ENCODE assay signal across 13 cellular contexts in genomic region chr2:32824415-32824814, GRCh38.
DNase-seq lines count a peak whose midpoint lies in the region; TF ChIP-seq lines count a peak whose summit lies in the region.
"Had no signal": no experiment of that assay in that cellular context is flagged by ENCODE, and none has a peak within 500 bp of the region (broad histone marks: within the 10 kb centered on the region; RNA-seq: fewer than 3 reads in every experiment).

No MANE protein-coding gene starts in this region.

- H3K9ac ChIP-seq in OCI-LY1 (ENCODE audit: low read length) (peak overlapping the region; percentile 7; the same call in 1 of the 2 replicates), skeletal muscle tissue (ENCODE audit: low read depth in 1 of 3, low read length in 3 of 3) (no peak overlapping the region), mammary epithelial cell (ENCODE audit: insufficient read depth, low read length) (no peak overlapping the region)
- H3K9ac ChIP-seq: BLaER1 treated with 17β-estradiol and CSF1 and Interleukin-3, amounts not matched to agents 10 nM and 100 nM; SK-N-SH had no signal

- in situ Hi-C loops in mammary epithelial cell (cut with MboI; ENCODE audit: low sequenced_read_pairs in 2 of 2), result no loop called here

- CTCF ChIA-PET in Calu3 (lab: Charles Lee) (interaction anchor here (1.0 kb wide), 1 partner anchor 11 kb away, joined by 3 read pairs; no protein-coding TSS in a partner anchor), mammary epithelial cell (lab: Charles Lee; ENCODE audit: low non-redundant PET) (no interaction called here)

- H3K27me3 ChIP-seq in OCI-LY1 (ENCODE audit: insufficient read depth, low read length) (no peaks in the 10 kb centered on the region), dorsolateral prefrontal cortex (no peaks in the 10 kb centered on the region), skeletal muscle tissue (ENCODE audit: control insufficient read depth in 3 of 3, insufficient read depth in 3 of 3, low read length in 3 of 3) (no peaks in the 10 kb centered on the region), mammary epithelial cell (ENCODE audit: insufficient read depth, low read length) (no peaks in the 10 kb centered on the region)
- H3K27me3 ChIP-seq: BLaER1 treated with 17β-estradiol and CSF1 and Interleukin-3, amounts not matched to agents 10 nM and 100 nM had no signal

- no peaks in the 10 kb centered on the region for H3K36me3 Mint-ChIP-seq in Calu3 (ENCODE audit: insufficient read depth, unreplicated experiment)

- no peaks in the 10 kb centered on the region for H3K27me3 Mint-ChIP-seq in Calu3 (ENCODE audit: unreplicated experiment)

- 0 out of 2 replicates have a peak, but pooled peaks cover 4% of the 10 kb centered on the region for H3F3A ChIP-seq in OCI-LY1 (ENCODE audit: insufficient read depth, low read length)

- H3K4me2 ChIP-seq in OCI-LY1 (ENCODE audit: low read length) (peak overlapping the region; percentile 67), mammary epithelial cell (ENCODE audit: insufficient read depth, low read depth, low read length) (no peak overlapping the region)
- H3K4me2 ChIP-seq: BLaER1 treated with 17β-estradiol and CSF1 and Interleukin-3, amounts not matched to agents 10 nM and 100 nM had no signal

- H3K4me1 ChIP-seq in OCI-LY1 (ENCODE audit: insufficient read depth, low read length, severe bottlenecking) (peaks cover 40% of the 10 kb centered on the region), skeletal muscle tissue (ENCODE audit: control insufficient read depth in 3 of 3, insufficient read depth in 3 of 3, low read length in 3 of 3) (peaks cover 11 to 28% (median 12%) of the 10 kb centered on the region in 3 donors), mammary epithelial cell (ENCODE audit: insufficient read depth, low read length) (peaks cover 4% of the 10 kb centered on the region)
- H3K4me1 ChIP-seq: BLaER1 treated with 17β-estradiol and CSF1 and Interleukin-3, amounts not matched to agents 10 nM and 100 nM had no signal

- H4K20me1 ChIP-seq in OCI-LY1 (ENCODE audit: insufficient read depth, low read length) (no peaks in the 10 kb centered on the region), mammary epithelial cell (ENCODE audit: insufficient read depth, low read length) (no peaks in the 10 kb centered on the region)
- H4K20me1 ChIP-seq: BLaER1 treated with 17β-estradiol and CSF1 and Interleukin-3, amounts not matched to agents 10 nM and 100 nM had no signal

- H3K27ac ChIP-seq in OCI-LY1 (ENCODE audit: low read depth, low read length, poor library complexity, severe bottlenecking), result peak overlapping the region; percentile 92
- H3K27ac ChIP-seq in dorsolateral prefrontal cortex, result peak overlapping the region in 52 of 59 donors; percentile 10 to 92 (median 80)
- H3K27ac ChIP-seq in skeletal muscle tissue (ENCODE audit: low read depth, low read length), result peak overlapping the region; percentile 84
- no peak overlapping the region for H3K27ac ChIP-seq in mammary epithelial cell (ENCODE audit: insufficient read depth, low read depth, low read length)
- H3K27ac ChIP-seq: BLaER1 treated with 17β-estradiol and CSF1 and Interleukin-3, amounts not matched to agents 10 nM and 100 nM had no signal

- TF ChIP-seq CTCF in OCI-LY1 (IDR thresholded peaks at IDR 0.05; ENCODE audit: low read length) (no peak), dorsolateral prefrontal cortex (IDR thresholded peaks at IDR 0.05 in 54 of 56, conservative IDR thresholded peaks at IDR 0.05 in 2 of 56; ENCODE audit: low read depth in 1 of 56, partially characterized antibody in 56 of 56) (no peak), Calu3 (IDR thresholded peaks at IDR 0.05; ENCODE audit: unreplicated experiment) (no peak), mammary epithelial cell (conservative IDR thresholded peaks at IDR 0.05 in 1 of 2, IDR thresholded peaks at IDR 0.05 in 1 of 2; ENCODE audit: extremely low read depth in 1 of 2, insufficient read depth in 1 of 2, low read depth in 1 of 2, low read length in 2 of 2) (no peak)

- H3K36me3 ChIP-seq in OCI-LY1 (ENCODE audit: insufficient read depth, low read length) (no peaks in the 10 kb centered on the region), skeletal muscle tissue (ENCODE audit: control insufficient read depth in 3 of 3, insufficient read depth in 3 of 3, low read length in 3 of 3) (peaks cover 0 to 4% (median 0%) of the 10 kb centered on the region in 3 donors), mammary epithelial cell (ENCODE audit: insufficient read depth, low read length) (no peaks in the 10 kb centered on the region)

- H3K79me2 ChIP-seq in OCI-LY1 (ENCODE audit: insufficient read depth, low read length) (no peaks in the 10 kb centered on the region), mammary epithelial cell (ENCODE audit: insufficient read depth, low read length) (no peaks in the 10 kb centered on the region)

- WGBS in mammary epithelial cell (ENCODE audit: low coverage, missing lambda C conversion rate), result 46% methylated on average over 1 of the region's 1 CpG

- H3K9me2 ChIP-seq in OCI-LY1 (ENCODE audit: low read depth, low read length), result no peaks in the 10 kb centered on the region
- H3K9me2 ChIP-seq: SK-N-SH had no signal

- H3K4me3 ChIP-seq in OCI-LY1 (ENCODE audit: low read depth, low read length, poor library complexity, severe bottlenecking), result peak overlapping the region; percentile 47
- peak overlapping the region in 1 of 59 donors; percentile 51 for H3K4me3 ChIP-seq in dorsolateral prefrontal cortex
- no peak overlapping the region for H3K4me3 ChIP-seq in skeletal muscle tissue (ENCODE audit: low read length in 3 of 3)
- no peak overlapping the region for H3K4me3 ChIP-seq in mammary epithelial cell (replicated peaks in 1 of 3; ENCODE audit: insufficient read depth in 1 of 3, low read depth in 2 of 3, low read length in 3 of 3)
- H3K4me3 ChIP-seq: BLaER1 treated with 17β-estradiol and CSF1 and Interleukin-3, amounts not matched to agents 10 nM and 100 nM had no signal

- no peak overlapping the region for H3K4me3 Mint-ChIP-seq in Calu3 (ENCODE audit: low read depth, unreplicated experiment)

- DNase-seq in dorsolateral prefrontal cortex, result no peak
- DNase-seq in medulla oblongata (ENCODE audit: extremely low spot score), result peak; percentile 8
- no peak for DNase-seq in Calu3
- no peak for DNase-seq in mammary epithelial cell
- DNase-seq in COLO668 (lab: John Stamatoyannopoulos, UW; ENCODE audit: unreplicated experiment), result no peak
- DNase-seq: DMS153, Kasumi-1, NCI-H1930, NCI-H510A treated with DMSO at 0.1 percent for 48 hours, SK-N-SH had no signal

- intact Hi-C loops in dorsolateral prefrontal cortex (cut with DNase I) (loop anchor here in 1 of 2 donors (10.0 kb wide), 1 partner anchor 50 kb away; no protein-coding TSS in a partner anchor), Calu3 (cut with micrococcal nuclease; ENCODE audit: unreplicated experiment) (no loop called here), mammary epithelial cell (cut with micrococcal nuclease) (no loop called here)

- no peak overlapping the region for H3K27ac Mint-ChIP-seq in Calu3 (ENCODE audit: unreplicated experiment)

- H3K9me3 Mint-ChIP-seq in Calu3 (ENCODE audit: low read depth, unreplicated experiment), result peaks cover 4% of the 10 kb centered on the region

- no TSS peak for BruUV-seq in Calu3 (replicated peaks; lab: Mats Ljungman, UMichigan)
- BruUV-seq in mammary epithelial cell (replicated peaks; lab: Mats Ljungman, UMichigan), result no TSS peak

- H3K9me3 ChIP-seq in OCI-LY1 (ENCODE audit: low read length), result no peaks in the 10 kb centered on the region
- H3K9me3 ChIP-seq in skeletal muscle tissue (ENCODE audit: control insufficient read depth in 3 of 3, low read length in 3 of 3), result peaks cover 0 to 5% (median 0%) of the 10 kb centered on the region in 3 donors
- no peaks in the 10 kb centered on the region for H3K9me3 ChIP-seq in mammary epithelial cell (replicated peaks; ENCODE audit: insufficient read depth, low read length)

- dilution Hi-C loops in mammary epithelial cell (cut with HindIII; ENCODE audit: low sequenced_read_pairs), result no loop called here

- H2AFZ ChIP-seq in OCI-LY1 (ENCODE audit: low read length) (no peak overlapping the region), mammary epithelial cell (ENCODE audit: low read depth, low read length) (no peak overlapping the region)

- H3K4me1 Mint-ChIP-seq in Calu3 (ENCODE audit: low read depth, unreplicated experiment), result no peaks in the 10 kb centered on the region
